In the genomic region with DNA sequence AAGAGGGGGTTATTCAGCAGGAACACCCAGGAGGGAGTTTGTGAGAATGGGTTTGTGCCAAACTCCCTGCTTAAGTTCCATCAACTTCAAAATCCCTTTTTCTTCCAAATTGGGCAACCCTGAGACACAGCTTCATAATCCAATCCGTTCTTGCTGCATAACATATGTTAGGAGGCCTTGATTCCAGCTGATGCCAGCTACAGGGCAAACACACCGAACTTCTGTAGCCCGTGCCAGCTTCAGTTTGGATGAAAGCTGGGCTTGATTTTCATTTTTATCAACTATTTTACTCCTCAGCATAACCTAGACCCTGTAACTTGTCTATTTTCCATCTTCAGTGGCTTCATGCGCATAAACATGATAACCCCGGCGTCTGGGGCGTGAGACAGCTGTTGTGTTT, we compare ENCODE assay signal across 10 cellular contexts.
"Had no signal": no experiment of that assay in that cellular context is flagged by ENCODE, and none has a peak within 500 bp of the region (broad histone marks: within the 10 kb centered on the region; RNA-seq: fewer than 3 reads in every experiment).

No MANE protein-coding gene starts in this region.

- H3K4me3 Mint-ChIP-seq: GM23338, H9, HFFc6 had no signal

- DNase-seq: GM23248, GOT3, H7, H9, HCEC 1CT, HFFc6 had no signal

- H3K36me3 ChIP-seq: HAP-1 had no signal

- H3K27ac ChIP-seq: GM23248 had no signal

- H3K9ac ChIP-seq: GM23248 had no signal

- H2AFZ ChIP-seq: GM23248, GM23338 had no signal

- FAIRE-seq: H54 had no signal

- H3K4me2 ChIP-seq: GM23338 had no signal

- ATAC-seq: GM23338, HCT116 had no signal

- H3K9me3 ChIP-seq: HAP-1 had no signal

- H3K27ac Mint-ChIP-seq: GM23338, H9, HFFc6 had no signal

- H3K4me3 ChIP-seq: GM23248, GM23338, HAP-1 had no signal

- H3K9me3 Mint-ChIP-seq: GM23338, H9, HFFc6 had no signal
